Comparison of ENCODE assay signal across 20 cellular contexts in genomic region chr6:2035046-2035445, GRCh38.
"Had no signal": no experiment of that assay in that cellular context is flagged by ENCODE, and none has a peak within 500 bp of the region (broad histone marks: within the 10 kb centered on the region; RNA-seq: fewer than 3 reads in every experiment).

No MANE protein-coding gene starts in this region.

- H3K4me1 Mint-ChIP-seq: endodermal cell had no signal

- H3K27ac ChIP-seq: neural progenitor cell, ovary, SK-N-MC, skin epidermis had no signal

- H3K27ac Mint-ChIP-seq: activated naive CD8-positive, alpha-beta T cell treated with anti-CD3 and anti-CD28 coated beads, Interleukin-2, amount 10 ng/mL, durations not matched to agents 7 days and 5 days; endodermal cell; mesothelial cell of epicardium; neural progenitor cell; T-cell; type B pancreatic cell had no signal

- H3K9me3 Mint-ChIP-seq: activated naive CD8-positive, alpha-beta T cell treated with anti-CD3 and anti-CD28 coated beads, Interleukin-2, amount 10 ng/mL, durations not matched to agents 7 days and 5 days; endodermal cell; mesothelial cell of epicardium; neural progenitor cell; T-cell; type B pancreatic cell had no signal

- H3K36me3 Mint-ChIP-seq: mesothelial cell of epicardium, neural progenitor cell, type B pancreatic cell had no signal

- H3K4me3 ChIP-seq: lung, neural progenitor cell, ovary, SK-N-MC, skin epidermis had no signal

- ATAC-seq: activated CD4-positive, CD25-positive, alpha-beta regulatory T cell treated with anti-CD3 and anti-CD28 coated beads, Interleukin-2, amount 50 U/mL, for 24 hours; esophagus mucosa; T-cell had no signal

- H3K4me3 Mint-ChIP-seq: activated naive CD8-positive, alpha-beta T cell treated with anti-CD3 and anti-CD28 coated beads, Interleukin-2, amount 10 ng/mL, durations not matched to agents 7 days and 5 days; endodermal cell; mesothelial cell of epicardium; neural progenitor cell; T-cell; type B pancreatic cell had no signal

- H3K9me3 ChIP-seq: ovary had no signal

- H3K27me3 ChIP-seq: neural progenitor cell, ovary had no signal

- H3K36me3 ChIP-seq: neural progenitor cell, ovary had no signal

- DNase-seq: activated naive CD4-positive, alpha-beta T cell; activated naive CD8-positive, alpha-beta T cell treated with anti-CD3 and anti-CD28 coated beads, Interleukin-2, amount 10 ng/mL, durations not matched to agents 7 days and 5 days; activated T-cell treated with anti-CD3 and anti-CD28 coated beads for 4 hours; anterior cingulate cortex; endodermal cell; hippocampal formation; ovary; stimulated activated CD4-positive, alpha-beta T cell treated with anti-CD3 and anti-CD28 coated beads, Interleukin-4, amount 100 ng/mL, for 4 hours; stimulated activated CD8-positive, alpha-beta memory T cell treated with anti-CD3 and anti-CD28 coated beads, Interleukin-4, amount 100 ng/mL, for 48 hours; stimulated activated naive CD4-positive, alpha-beta T cell treated with Interleukin-2 at 50 U/mL for 16 hours; T-cell; T1000 had no signal

- H3K4me1 ChIP-seq: neural progenitor cell had no signal
